31 cellular contexts compared by ENCODE assay signal in genomic region chr13:41709511-41709910, GRCh38.
A peak's percentile ranks its signal among the peaks of the same experiment; 100 is the strongest.
DNase-seq lines count a peak whose midpoint lies in the region; ATAC-seq and TF ChIP-seq lines count a peak whose summit lies in the region.
"Had no signal": no experiment of that assay in that cellular context is flagged by ENCODE, and none has a peak within 500 bp of the region (broad histone marks: within the 10 kb centered on the region; RNA-seq: fewer than 3 reads in every experiment).

No MANE protein-coding gene starts in this region.

- no peaks in the 10 kb centered on the region for H3K27me3 Mint-ChIP-seq in mesothelial cell of epicardium (ENCODE audit: low read depth)

- intact Hi-C loops in left ventricle myocardium inferior (cut with micrococcal nuclease), result no loop called here

- H3K4me1 ChIP-seq in left ventricle myocardium inferior, result peaks cover 62% of the 10 kb centered on the region
- peaks cover 3 to 41% of the 10 kb centered on the region in 2 donors for H3K4me1 ChIP-seq in right atrium auricular region
- H3K4me1 ChIP-seq: A549 had no signal

- peaks cover 26% of the 10 kb centered on the region for H3K4me1 Mint-ChIP-seq in mesothelial cell of epicardium
- H3K4me1 Mint-ChIP-seq: endodermal cell; stimulated activated effector memory CD8-positive, alpha-beta T cell treated with anti-CD3 and anti-CD28 coated beads, Interleukin-12 subunit alpha, Interleukin-12 subunit beta, amount 100 ng/mL, for 72 hours had no signal

- no peak for DNase-seq in left ventricle myocardium inferior
- no peak for DNase-seq in right atrium auricular region (ENCODE audit: low spot score)
- DNase-seq in RPMI7951 (ENCODE audit: low read depth), result peak; percentile 57
- no peak for DNase-seq in mesothelial cell of epicardium (ENCODE audit: low spot score in 2 of 2, unreplicated experiment in 2 of 2)
- DNase-seq in NOMO-1 treated with DMSO at 0.1 percent for 48 hours (lab: John Stamatoyannopoulos, UW; ENCODE audit: unreplicated experiment), result no peak
- no peak for DNase-seq in central memory CD4-positive, alpha-beta T cell
- DNase-seq: activated CD4-positive, alpha-beta T cell treated with anti-CD3 and anti-CD28 coated beads, Interleukin-2, amount 50 U/mL, for 48 hours; activated naive CD4-positive, alpha-beta T cell treated with anti-CD3 and anti-CD28 coated beads for 36 hours; amniotic stem cell; COR-L47; DMS79; endodermal cell; gastrocnemius medialis; mesenchymal stem cell; NCI-H1048; NCI-H187; NCI-H2171; NCI-H524; SHP77 treated with DMSO at 0.1 percent for 48 hours; stimulated activated CD4-positive, alpha-beta T cell treated with anti-CD3 and anti-CD28 coated beads, Interleukin-4, amount 100 ng/mL, for 24 hours; T-helper 9 cell had no signal

- H3K9me3 ChIP-seq in left ventricle myocardium inferior (replicated peaks), result no peaks in the 10 kb centered on the region
- no peaks in the 10 kb centered on the region for H3K9me3 ChIP-seq in right atrium auricular region
- H3K9me3 ChIP-seq: A549, esophagus muscularis mucosa, gastrocnemius medialis, suprapubic skin, vagina had no signal

- no peak for ATAC-seq in GM19351 (IDR thresholded peaks at IDR 0.05; ENCODE audit: unreplicated experiment)
- no peak for ATAC-seq in GM21786 (IDR thresholded peaks at IDR 0.05; ENCODE audit: unreplicated experiment)
- ATAC-seq: A549; gastrocnemius medialis; HCT116; sciatic nerve; stimulated activated effector memory CD8-positive, alpha-beta T cell treated with anti-CD3 and anti-CD28 coated beads, Interleukin-12 subunit alpha, Interleukin-12 subunit beta, amount 100 ng/mL, for 72 hours had no signal

- TF ChIP-seq CTCF in left ventricle myocardium inferior (IDR thresholded peaks at IDR 0.05; ENCODE audit: borderline replicate concordance), result no peak
- no peak for TF ChIP-seq CTCF in right atrium auricular region (IDR thresholded peaks at IDR 0.05)
- TF ChIP-seq CTCF in mesothelial cell of epicardium (IDR thresholded peaks at IDR 0.05; ENCODE audit: unreplicated experiment), result no peak

- no peak overlapping the region for H3K4me3 ChIP-seq in left ventricle myocardium inferior
- H3K4me3 ChIP-seq in right atrium auricular region, result no peak overlapping the region
- H3K4me3 ChIP-seq: A549, esophagus muscularis mucosa, gastrocnemius medialis, suprapubic skin, vagina had no signal

- H3K36me3 ChIP-seq in left ventricle myocardium inferior, result no peaks in the 10 kb centered on the region
- H3K36me3 ChIP-seq in right atrium auricular region, result no peaks in the 10 kb centered on the region
- H3K36me3 ChIP-seq: esophagus muscularis mucosa, gastrocnemius medialis, suprapubic skin, vagina had no signal

- H3K36me3 Mint-ChIP-seq in mesothelial cell of epicardium, result no peaks in the 10 kb centered on the region

- H3K27me3 ChIP-seq in left ventricle myocardium inferior (ENCODE audit: low read depth), result no peaks in the 10 kb centered on the region
- H3K27me3 ChIP-seq in right atrium auricular region, result no peaks in the 10 kb centered on the region
- H3K27me3 ChIP-seq: esophagus muscularis mucosa, gastrocnemius medialis, suprapubic skin, vagina had no signal

- H3K27ac Mint-ChIP-seq in mesothelial cell of epicardium, result peak overlapping the region; percentile 83
- H3K27ac Mint-ChIP-seq: activated naive CD4-positive, alpha-beta T cell treated with anti-CD3 and anti-CD28 coated beads for 36 hours; activated T-helper 1 cell treated with anti-CD3 and anti-CD28 coated beads, Interleukin-12 subunit alpha, Interleukin-12 subunit beta, Interleukin-2, Interleukin-4 antibody, amounts not matched to agents 30 ng/mL and 10 ng/mL and 1 ng/mL, durations not matched to agents 14 hours and 24 hours and 36 hours; endodermal cell; stimulated activated effector memory CD8-positive, alpha-beta T cell treated with anti-CD3 and anti-CD28 coated beads, Interleukin-12 subunit alpha, Interleukin-12 subunit beta, amount 100 ng/mL, for 72 hours had no signal

- no peaks in the 10 kb centered on the region for H3K9me3 Mint-ChIP-seq in mesothelial cell of epicardium
- H3K9me3 Mint-ChIP-seq: activated naive CD4-positive, alpha-beta T cell treated with anti-CD3 and anti-CD28 coated beads for 36 hours; activated T-helper 1 cell treated with anti-CD3 and anti-CD28 coated beads, Interleukin-12 subunit alpha, Interleukin-12 subunit beta, Interleukin-2, Interleukin-4 antibody, amounts not matched to agents 30 ng/mL and 10 ng/mL and 1 ng/mL, durations not matched to agents 14 hours and 24 hours and 36 hours; endodermal cell; stimulated activated effector memory CD8-positive, alpha-beta T cell treated with anti-CD3 and anti-CD28 coated beads, Interleukin-12 subunit alpha, Interleukin-12 subunit beta, amount 100 ng/mL, for 72 hours had no signal

- H3K27ac ChIP-seq in left ventricle myocardium inferior (replicated peaks), result peak overlapping the region; percentile 71
- peak overlapping the region in 1 of 2 donors; percentile 33 for H3K27ac ChIP-seq in right atrium auricular region
- H3K27ac ChIP-seq: A549, suprapubic skin, vagina had no signal

- H3K4me3 Mint-ChIP-seq in mesothelial cell of epicardium, result no peak overlapping the region
- H3K4me3 Mint-ChIP-seq: activated naive CD4-positive, alpha-beta T cell treated with anti-CD3 and anti-CD28 coated beads for 36 hours; activated T-helper 1 cell treated with anti-CD3 and anti-CD28 coated beads, Interleukin-12 subunit alpha, Interleukin-12 subunit beta, Interleukin-2, Interleukin-4 antibody, amounts not matched to agents 30 ng/mL and 10 ng/mL and 1 ng/mL, durations not matched to agents 14 hours and 24 hours and 36 hours; endodermal cell; stimulated activated effector memory CD8-positive, alpha-beta T cell treated with anti-CD3 and anti-CD28 coated beads, Interleukin-12 subunit alpha, Interleukin-12 subunit beta, amount 100 ng/mL, for 72 hours had no signal
